Comparison of ENCODE assay signal across 8 cellular contexts in the genomic region with DNA sequence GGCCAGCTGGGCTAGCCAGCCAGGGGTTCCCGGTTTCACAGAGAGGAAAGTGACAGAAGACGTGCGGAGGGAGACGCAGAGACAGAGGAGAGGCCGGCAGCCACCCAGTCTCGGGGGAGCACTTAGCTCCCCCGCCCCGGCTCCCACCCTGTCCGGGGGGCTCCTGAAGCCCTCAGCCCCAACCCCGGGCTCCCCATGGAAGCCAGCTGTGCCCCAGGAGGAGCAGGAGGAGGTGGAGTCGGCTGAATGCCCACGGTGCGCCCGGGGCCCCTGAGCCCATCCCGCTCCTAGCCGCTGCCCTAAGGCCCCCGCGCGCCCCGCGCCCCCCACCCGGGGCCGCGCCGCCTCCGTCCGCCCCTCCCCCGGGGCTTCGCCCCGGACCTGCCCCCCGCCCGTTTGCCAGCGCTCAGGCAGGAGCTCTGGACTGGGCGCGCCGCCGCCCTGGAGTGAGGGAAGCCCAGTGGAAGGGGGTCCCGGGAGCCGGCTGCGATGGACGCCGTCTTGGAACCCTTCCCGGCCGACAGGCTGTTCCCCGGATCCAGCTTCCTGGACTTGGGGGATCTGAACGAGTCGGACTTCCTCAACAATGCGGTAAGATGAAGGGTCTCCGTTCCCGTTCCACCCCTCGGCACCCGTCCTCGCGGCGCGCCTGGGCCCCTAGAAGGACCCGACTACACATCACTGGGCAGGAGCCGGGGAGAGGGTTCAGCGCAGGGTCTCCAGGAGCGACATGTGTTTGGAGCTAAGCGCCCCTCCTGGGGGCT. TPM values are rescaled to one million over a fixed set of nuclear protein-coding genes. Genes with fewer than 3 reads are reported as not detected.
DNase-seq lines count a peak whose midpoint lies in the region; ATAC-seq and TF ChIP-seq lines count a peak whose summit lies in the region.

CREB3L1 (plus strand) TSS at position 40 of the 764 bp plus-strand sequence; CDS start at position 490, 450 bp downstream.

- no peak within 1 kb of the TSS for H3K27ac ChIP-seq in iPS-20b (ENCODE audit: low read length)
- H3K27ac ChIP-seq in subcutaneous abdominal adipose tissue (ENCODE audit: low read depth, low read length), result peak within 1 kb of the TSS; percentile 50

- peaks cover 46% of the 10 kb centered on the region for H3K27me3 Mint-ChIP-seq in activated T-cell treated with anti-CD3 and anti-CD28 coated beads, Interleukin-2, amount 50 U/mL, for 24 hours
- H3K27me3 Mint-ChIP-seq in WTC11 (ENCODE audit: low read depth), result peaks cover 10% of the 10 kb centered on the region
- H3K27me3 Mint-ChIP-seq in activated T-helper 2 cell treated with anti-CD3 and anti-CD28 coated beads, Interferon-gamma antibody, Interleukin-2, Interleukin-4, amounts not matched to agents 10 μg/mL and 5 μg/mL and 100 μg/mL, durations not matched to agents 14 hours and 24 hours and 36 hours (ENCODE audit: low read depth), result peaks cover 49% of the 10 kb centered on the region

- CTCF ChIA-PET in WTC11 (lab: Charles Lee), result interaction anchor here (0.6 to 5.8 kb wide), 26 partner anchors 8 to 115 kb away, joined by 3 to 132 read pairs (median 4); partner anchors contain the start of gene CHRM4

- peaks cover 26% of the 10 kb centered on the region for H3K4me1 ChIP-seq in iPS-20b (ENCODE audit: insufficient read depth, low read length)
- H3K4me1 ChIP-seq in subcutaneous abdominal adipose tissue (ENCODE audit: control insufficient read depth in 5 of 5, insufficient read depth in 5 of 5, low read length in 5 of 5), result peaks cover 3 to 65% (median 62%) of the 10 kb centered on the region in 5 donors

- H3K9me3 ChIP-seq in iPS-20b (ENCODE audit: insufficient read depth, low read depth, low read length) (no peaks in the 10 kb centered on the region), subcutaneous abdominal adipose tissue (ENCODE audit: control insufficient read depth in 5 of 5, low read length in 5 of 5) (no peaks in the 10 kb centered on the region)

- H3K9ac ChIP-seq in iPS-20b (ENCODE audit: low read depth, low read length), result peak within 1 kb of the TSS; percentile 62; the same call in 1 of the 2 replicates
- H3K9ac ChIP-seq in subcutaneous abdominal adipose tissue (ENCODE audit: low read length in 5 of 5), result peak within 1 kb of the TSS in 3 of 5 donors; percentile 47 to 72 (median 53)

- ATAC-seq in WTC11 (peak; percentile 25), GM19328 (IDR thresholded peaks at IDR 0.05; ENCODE audit: unreplicated experiment) (no peak)

- POLR2A ChIA-PET in WTC11 (lab: Charles Lee), result interaction anchor here (0.7 to 4.2 kb wide), 7 partner anchors 9 to 61 kb away, joined by 3 to 67 read pairs (median 3); no protein-coding TSS in a partner anchor

- H3K27me3 ChIP-seq in iPS-20b (ENCODE audit: insufficient read depth, low read length), result peaks cover 14% of the 10 kb centered on the region; the same call in 1 of the 2 replicates
- peaks cover 17 to 30% (median 21%) of the 10 kb centered on the region in 5 donors for H3K27me3 ChIP-seq in subcutaneous abdominal adipose tissue (ENCODE audit: control insufficient read depth in 5 of 5, insufficient read depth in 4 of 5, low read length in 5 of 5)

- DNase-seq in activated T-cell treated with anti-CD3 and anti-CD28 coated beads, Interleukin-2, amount 50 U/mL, for 24 hours, result no peak
- no peak for DNase-seq in activated T-cell treated with anti-CD3 and anti-CD28 coated beads for 4 hours
- peak; percentile 65 for DNase-seq in WTC11 (ENCODE audit: low spot score)
- no peak for DNase-seq in C1 segment of cervical spinal cord (lab: John Stamatoyannopoulos, UW)
- DNase-seq in activated T-helper 2 cell treated with anti-CD3 and anti-CD28 coated beads, Interferon-gamma antibody, Interleukin-2, Interleukin-4, amounts not matched to agents 10 μg/mL and 5 μg/mL and 100 μg/mL, durations not matched to agents 14 hours and 24 hours and 36 hours (ENCODE audit: low spot score), result no peak

- H3K9me3 Mint-ChIP-seq in activated T-cell treated with anti-CD3 and anti-CD28 coated beads, Interleukin-2, amount 50 U/mL, for 24 hours, result no peaks in the 10 kb centered on the region
- no peaks in the 10 kb centered on the region for H3K9me3 Mint-ChIP-seq in WTC11
- no peaks in the 10 kb centered on the region for H3K9me3 Mint-ChIP-seq in activated T-helper 2 cell treated with anti-CD3 and anti-CD28 coated beads, Interferon-gamma antibody, Interleukin-2, Interleukin-4, amounts not matched to agents 10 μg/mL and 5 μg/mL and 100 μg/mL, durations not matched to agents 14 hours and 24 hours and 36 hours

- H3K36me3 ChIP-seq in iPS-20b (ENCODE audit: insufficient read depth, low read depth, low read length) (no peaks in the 10 kb centered on the region), subcutaneous abdominal adipose tissue (ENCODE audit: control insufficient read depth in 5 of 5, insufficient read depth in 5 of 5, low read length in 5 of 5) (no peaks in the 10 kb centered on the region)

- no peaks in the 10 kb centered on the region for H3K36me3 Mint-ChIP-seq in activated T-cell treated with anti-CD3 and anti-CD28 coated beads, Interleukin-2, amount 50 U/mL, for 24 hours (ENCODE audit: low read depth)
- H3K36me3 Mint-ChIP-seq in WTC11, result no peaks in the 10 kb centered on the region
- H3K36me3 Mint-ChIP-seq in activated T-helper 2 cell treated with anti-CD3 and anti-CD28 coated beads, Interferon-gamma antibody, Interleukin-2, Interleukin-4, amounts not matched to agents 10 μg/mL and 5 μg/mL and 100 μg/mL, durations not matched to agents 14 hours and 24 hours and 36 hours (ENCODE audit: low read depth), result no peaks in the 10 kb centered on the region

- no peak for TF ChIP-seq CTCF in WTC11 (IDR thresholded peaks at IDR 0.05)

- peaks cover 8% of the 10 kb centered on the region for H3K4me1 Mint-ChIP-seq in activated T-cell treated with anti-CD3 and anti-CD28 coated beads, Interleukin-2, amount 50 U/mL, for 24 hours (ENCODE audit: low read depth)
- peaks cover 42% of the 10 kb centered on the region for H3K4me1 Mint-ChIP-seq in WTC11
- H3K4me1 Mint-ChIP-seq in activated T-helper 2 cell treated with anti-CD3 and anti-CD28 coated beads, Interferon-gamma antibody, Interleukin-2, Interleukin-4, amounts not matched to agents 10 μg/mL and 5 μg/mL and 100 μg/mL, durations not matched to agents 14 hours and 24 hours and 36 hours (ENCODE audit: low read depth), result peaks cover 2% of the 10 kb centered on the region

- H3K27ac Mint-ChIP-seq in activated T-cell treated with anti-CD3 and anti-CD28 coated beads, Interleukin-2, amount 50 U/mL, for 24 hours, result no peak within 1 kb of the TSS
- no peak within 1 kb of the TSS for H3K27ac Mint-ChIP-seq in WTC11
- H3K27ac Mint-ChIP-seq in activated T-helper 2 cell treated with anti-CD3 and anti-CD28 coated beads, Interferon-gamma antibody, Interleukin-2, Interleukin-4, amounts not matched to agents 10 μg/mL and 5 μg/mL and 100 μg/mL, durations not matched to agents 14 hours and 24 hours and 36 hours, result no peak within 1 kb of the TSS

- H3K4me3 Mint-ChIP-seq in activated T-cell treated with anti-CD3 and anti-CD28 coated beads, Interleukin-2, amount 50 U/mL, for 24 hours, result peak within 1 kb of the TSS; percentile 30
- peak within 1 kb of the TSS; percentile 79 for H3K4me3 Mint-ChIP-seq in WTC11
- no peak within 1 kb of the TSS for H3K4me3 Mint-ChIP-seq in activated T-helper 2 cell treated with anti-CD3 and anti-CD28 coated beads, Interferon-gamma antibody, Interleukin-2, Interleukin-4, amounts not matched to agents 10 μg/mL and 5 μg/mL and 100 μg/mL, durations not matched to agents 14 hours and 24 hours and 36 hours (ENCODE audit: low read depth)

- intact Hi-C loops in activated T-helper 2 cell treated with anti-CD3 and anti-CD28 coated beads, Interferon-gamma antibody, Interleukin-2, Interleukin-4, amounts not matched to agents 10 μg/mL and 5 μg/mL and 100 μg/mL, durations not matched to agents 14 hours and 24 hours and 36 hours (cut with micrococcal nuclease), result no loop called here

- peak within 1 kb of the TSS; percentile 71 for H3K4me3 ChIP-seq in iPS-20b (ENCODE audit: low read length)
- peak within 1 kb of the TSS; percentile 40 to 65 (median 59) for H3K4me3 ChIP-seq in subcutaneous abdominal adipose tissue (ENCODE audit: low read depth in 1 of 5, low read length in 5 of 5)

TF ChIP-seq in WTC11, 78 proteins besides CTCF, POLR2A, EP300 and RAD21 (continues in another document):
- TF ChIP-seq FOXP4 (CRISPR knock-in tag; IDR thresholded peaks at IDR 0.05) (0 out of 2 replicates have a peak, but pooled peaks have one; percentile 53), MAX (CRISPR knock-in tag; IDR thresholded peaks at IDR 0.05) (0 out of 2 replicates have a peak, but pooled peaks have one; percentile 32), ATF1 (CRISPR knock-in tag; IDR thresholded peaks at IDR 0.05) (no peak), IRF2 (CRISPR knock-in tag; IDR thresholded peaks at IDR 0.05; ENCODE audit: borderline replicate concordance, low read depth) (no peak), ETV6 (CRISPR knock-in tag; IDR thresholded peaks at IDR 0.05) (no peak; the same call in 1 of the 2 replicates), ATF3 (CRISPR knock-in tag; conservative IDR thresholded peaks at IDR 0.05) (no peak), NFATC4 (CRISPR knock-in tag; IDR thresholded peaks at IDR 0.05) (no peak), ZNF423 (CRISPR knock-in tag; IDR thresholded peaks at IDR 0.05) (peak; percentile 29; the same call in 1 of the 2 replicates)

RNA-seq across cellular contexts. Expression of gene CREB3L1, which starts in this region (rescaled TPM):
- total RNA-seq in WTC11 (2021), result 10.9 to 12.6 TPM (median 11.4 TPM) in 3 replicates
- total RNA-seq in activated T-helper 2 cell treated with anti-CD3 and anti-CD28 coated beads, Interferon-gamma antibody, Interleukin-2, Interleukin-4, amounts not matched to agents 10 μg/mL and 5 μg/mL and 100 μg/mL, durations not matched to agents 14 hours and 24 hours and 36 hours, result not detected in 2 replicates

Comparison
In these comparisons a context has a peak if more than half of its experiments do, and no peak if none do; other contexts are left out.
1. RNA of gene CREB3L1 (total RNA-seq): 10.9 to 12.6 TPM in WTC11; not detected in activated T-helper 2 cell treated with anti-CD3 and anti-CD28 coated beads, Interferon-gamma antibody, Interleukin-2, Interleukin-4, amounts not matched to agents 10 μg/mL and 5 μg/mL and 100 μg/mL, durations not matched to agents 14 hours and 24 hours and 36 hours; every median in the first group is over 10 times any median in the second.